Comparison of ENCODE assay signal across 18 cellular contexts in the genomic region with DNA sequence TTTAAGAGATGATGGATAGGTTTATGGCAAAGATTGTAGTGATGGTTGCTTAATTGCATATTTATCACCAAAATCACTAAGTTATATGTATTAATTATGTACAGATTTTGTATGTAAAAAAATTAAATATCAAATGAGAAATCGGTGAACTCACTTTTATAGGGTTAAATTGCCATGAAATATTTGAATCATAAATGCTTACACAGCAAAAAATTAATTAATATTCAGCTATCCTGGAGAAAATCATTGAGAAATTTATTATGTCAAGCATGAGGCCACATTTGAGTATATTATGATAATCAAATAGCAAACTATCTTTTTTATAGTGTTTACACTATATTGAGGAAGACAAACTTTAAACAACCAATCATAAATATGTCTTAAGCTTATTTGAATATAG.
DNase-seq lines count a peak whose midpoint lies in the region; ATAC-seq, FAIRE-seq and TF ChIP-seq lines count a peak whose summit lies in the region.
"Had no signal": no experiment of that assay in that cellular context is flagged by ENCODE, and none has a peak within 500 bp of the region (broad histone marks: within the 10 kb centered on the region; RNA-seq: fewer than 3 reads in every experiment).

No MANE protein-coding gene starts in this region.

- dilution Hi-C loops in IMR-90 (cut with HindIII; ENCODE audit: low sequenced_read_pairs, unreplicated experiment), result no loop called here

- no peak overlapping the region for H3K18ac ChIP-seq in IMR-90 (ENCODE audit: low read depth, low read length)

- H3K56ac ChIP-seq in IMR-90 (ENCODE audit: extremely low read depth, insufficient read depth, low read length), result no peak overlapping the region

- H3K14ac ChIP-seq in IMR-90 (replicated peaks; ENCODE audit: low read depth, low read length), result no peak overlapping the region

- H3K9me3 ChIP-seq in IMR-90 (ENCODE audit: control insufficient read depth, insufficient read depth, low read length) (no peaks in the 10 kb centered on the region), K562 (replicated peaks; ENCODE audit: control insufficient read depth, insufficient read depth, low read depth, low read length) (no peaks in the 10 kb centered on the region)
- H3K9me3 ChIP-seq: BE2C; BLaER1 treated with 17β-estradiol and CSF1 and Interleukin-3, amounts not matched to agents 10 nM and 100 nM had no signal

- TF ChIP-seq CTCF in D721Med (IDR thresholded peaks at IDR 0.05; ENCODE audit: insufficient read depth, missing control alignments) (no peak), IMR-90 (conservative IDR thresholded peaks at IDR 0.05; ENCODE audit: low read depth, low read length) (no peak), K562 (IDR thresholded peaks at IDR 0.05 in 2 of 3, conservative IDR thresholded peaks at IDR 0.05 in 1 of 3; ENCODE audit: insufficient read depth in 2 of 3, low read depth in 1 of 3, low read length in 3 of 3) (no peak)

- TF ChIP-seq POLR2A in IMR-90 (IDR thresholded peaks at IDR 0.05; ENCODE audit: low read depth, low read length), result no peak
- TF ChIP-seq POLR2A in K562 (conservative IDR thresholded peaks at IDR 0.05), result no peak

- in situ Hi-C loops in IMR-90 (cut with MboI; ENCODE audit: low sequenced_read_pairs) (no loop called here), K562 (cut with MboI) (no loop called here)

- ATAC-seq in IMR-90 (ENCODE audit: low read depth), result no peak
- no peak for ATAC-seq in K562
- no peak for ATAC-seq in stimulated activated naive CD8-positive, alpha-beta T cell treated with anti-CD3 and anti-CD28 coated beads, Interleukin-15, Interleukin-2, amounts not matched to agents 100 U/mL and 50 U/mL, for 24 hours

- H3K9ac ChIP-seq in IMR-90 (ENCODE audit: low read depth, low read length) (no peak overlapping the region), K562 (ENCODE audit: insufficient read depth in 1 of 2, low read depth in 2 of 2, low read length in 2 of 2) (no peak overlapping the region)
- H3K9ac ChIP-seq: BLaER1 treated with 17β-estradiol and CSF1 and Interleukin-3, amounts not matched to agents 10 nM and 100 nM; GM23248 had no signal

- DNase-seq in D721Med (ENCODE audit: insufficient read length, low spot score), result no peak
- no peak for DNase-seq in IMR-90
- DNase-seq in K562 (ENCODE audit: extremely low read depth in 1 of 4, low spot score in 3 of 4), result no peak
- no peak for DNase-seq in stimulated activated naive CD8-positive, alpha-beta T cell treated with anti-CD3 and anti-CD28 coated beads, Interleukin-15, Interleukin-2, amounts not matched to agents 100 U/mL and 50 U/mL, for 24 hours
- no peak for DNase-seq in foreskin melanocyte
- no peak for DNase-seq in HK-2 (ENCODE audit: unreplicated experiment)
- DNase-seq: AML-193; BE2C; CD4-positive, alpha-beta T cell; CD8-positive, alpha-beta memory T cell; DMS53; DND-41; GM23248; H9; HFFc6 had no signal

- no peak overlapping the region for H2AK9ac ChIP-seq in IMR-90 (replicated peaks; ENCODE audit: low read depth, low read length, poor library complexity)

- H2BK120ac ChIP-seq in IMR-90 (ENCODE audit: low read depth, low read length), result no peak overlapping the region

- WGBS in IMR-90 (ENCODE audit: extremely low coverage in 2 of 2, insufficient read length in 1 of 2), 2 experiments, result no CpG with 5 or more reads among the region's 1 CpG
- 0% methylated on average over 1 of the region's 1 CpG for WGBS in K562 (ENCODE audit: insufficient coverage, low coverage, missing lambda C conversion rate)

- H2BK5ac ChIP-seq in IMR-90 (ENCODE audit: low read depth, low read length, poor library complexity, severe bottlenecking), result no peak overlapping the region

- intact Hi-C loops in IMR-90 (cut with micrococcal nuclease), result no loop called here
- intact Hi-C loops in K562 (cut with micrococcal nuclease), result no loop called here

- H3K79me1 ChIP-seq in IMR-90 (ENCODE audit: low read depth in 1 of 2, low read length in 2 of 2), result no peaks in the 10 kb centered on the region

- H2AFZ ChIP-seq in IMR-90 (replicated peaks; ENCODE audit: low read length, poor library complexity) (no peak overlapping the region), K562 (ENCODE audit: low read depth, low read length) (no peak overlapping the region)
- H2AFZ ChIP-seq: GM23248 had no signal

- no peak for TF ChIP-seq RAD21 in IMR-90 (IDR thresholded peaks at IDR 0.05; ENCODE audit: low read length)
- no peak for TF ChIP-seq RAD21 in K562 (CRISPR knock-in tag; conservative IDR thresholded peaks at IDR 0.05 in 1 of 2, IDR thresholded peaks at IDR 0.05 in 1 of 2)

- POLR2A ChIA-PET in IMR-90 (lab: Charles Lee; ENCODE audit: unreplicated experiment), result no interaction called here
- POLR2A ChIA-PET in K562 (lab: Yijun Ruan, JAX), result no interaction called here

- CTCF ChIA-PET in IMR-90 (lab: Yijun Ruan, JAX), result no interaction called here
- CTCF ChIA-PET in K562 (lab: Yijun Ruan, JAX; ENCODE audit: low intra/inter-chr PET ratio), result no interaction called here

- no peaks in the 10 kb centered on the region for H4K20me1 ChIP-seq in IMR-90 (ENCODE audit: insufficient read depth, low read length)
- no peaks in the 10 kb centered on the region for H4K20me1 ChIP-seq in K562 (replicated peaks; ENCODE audit: control insufficient read depth, insufficient read depth, low read length)
- H4K20me1 ChIP-seq: BLaER1 treated with 17β-estradiol and CSF1 and Interleukin-3, amounts not matched to agents 10 nM and 100 nM had no signal

- H3K79me2 ChIP-seq in K562 (ENCODE audit: control insufficient read depth, insufficient read depth, low read length), result no peaks in the 10 kb centered on the region

- H3K36me3 ChIP-seq in IMR-90 (ENCODE audit: control insufficient read depth, insufficient read depth, low read length), result no peaks in the 10 kb centered on the region
- no peaks in the 10 kb centered on the region for H3K36me3 ChIP-seq in K562 (ENCODE audit: control insufficient read depth, insufficient read depth, low read length)
- H3K36me3 ChIP-seq: BE2C; BLaER1 treated with 17β-estradiol and CSF1 and Interleukin-3, amounts not matched to agents 10 nM and 100 nM had no signal

- H3K27me3 ChIP-seq in IMR-90 (ENCODE audit: control insufficient read depth, insufficient read depth, low read length), result no peaks in the 10 kb centered on the region
- H3K27me3 ChIP-seq in K562 (ENCODE audit: control insufficient read depth in 2 of 2, insufficient read depth in 2 of 2, low read length in 2 of 2), result no peaks in the 10 kb centered on the region
- H3K27me3 ChIP-seq: BE2C; BLaER1 treated with 17β-estradiol and CSF1 and Interleukin-3, amounts not matched to agents 10 nM and 100 nM had no signal

- H3K4me3 ChIP-seq in IMR-90 (ENCODE audit: insufficient read depth, low read depth, low read length) (no peak overlapping the region), K562 (no peak overlapping the region)
- H3K4me3 ChIP-seq: BLaER1 treated with 17β-estradiol and CSF1 and Interleukin-3, amounts not matched to agents 10 nM and 100 nM; GM23248 had no signal

- H3K4me1 ChIP-seq in IMR-90 (ENCODE audit: control insufficient read depth, insufficient read depth, low read length), result no peaks in the 10 kb centered on the region
- no peaks in the 10 kb centered on the region for H3K4me1 ChIP-seq in K562 (replicated peaks in 1 of 2; ENCODE audit: control insufficient read depth in 2 of 2, insufficient read depth in 2 of 2, low read length in 2 of 2)
- H3K4me1 ChIP-seq: BE2C; BLaER1 treated with 17β-estradiol and CSF1 and Interleukin-3, amounts not matched to agents 10 nM and 100 nM had no signal

- H3K4me2 ChIP-seq in IMR-90 (ENCODE audit: low read depth, low read length) (no peak overlapping the region), K562 (ENCODE audit: insufficient read depth, low read length) (no peak overlapping the region)
- H3K4me2 ChIP-seq: BLaER1 treated with 17β-estradiol and CSF1 and Interleukin-3, amounts not matched to agents 10 nM and 100 nM had no signal

- H2AK5ac ChIP-seq in IMR-90 (ENCODE audit: low read depth, low read length), result no peak overlapping the region

- no peak overlapping the region for H2BK15ac ChIP-seq in IMR-90 (ENCODE audit: low read depth, low read length)

- no peak overlapping the region for H4K5ac ChIP-seq in IMR-90 (ENCODE audit: low read depth, low read length)

- H3K4ac ChIP-seq in IMR-90 (ENCODE audit: low read depth, low read length), result no peak overlapping the region

- BruUV-seq in IMR-90 (replicated peaks; lab: Mats Ljungman, UMichigan), result no TSS peak
- no TSS peak for BruUV-seq in K562 (replicated peaks; lab: Mats Ljungman, UMichigan)

- H3K27ac ChIP-seq in IMR-90 (ENCODE audit: insufficient read depth, low read length) (no peak overlapping the region), K562 (ENCODE audit: extremely low read depth, low read depth, low read length) (no peak overlapping the region)
- H3K27ac ChIP-seq: BLaER1 treated with 17β-estradiol and CSF1 and Interleukin-3, amounts not matched to agents 10 nM and 100 nM; GM23248 had no signal

- FAIRE-seq in D721Med (lab: Jason Lieb, UNC) (peak; percentile 89), K562 (lab: Jason Lieb, UNC) (no peak)
- FAIRE-seq: G401.6, GM12892 had no signal

- H3K9me1 ChIP-seq in IMR-90 (ENCODE audit: insufficient read depth, low read length), result no peaks in the 10 kb centered on the region
- H3K9me1 ChIP-seq in K562 (ENCODE audit: control insufficient read depth, insufficient read depth, low read length), result no peaks in the 10 kb centered on the region

- no peak overlapping the region for H4K8ac ChIP-seq in IMR-90 (ENCODE audit: low read depth in 2 of 2, low read length in 2 of 2)

- no peak for TF ChIP-seq EP300 in K562 (IDR thresholded peaks at IDR 0.05; ENCODE audit: low read length)

- H3K23ac ChIP-seq in IMR-90 (ENCODE audit: low read depth, low read length), result no peak overlapping the region

- H4K91ac ChIP-seq in IMR-90 (ENCODE audit: insufficient read depth, low read depth, low read length), result no peak overlapping the region

- no peak overlapping the region for H2BK20ac ChIP-seq in IMR-90 (ENCODE audit: low read depth, low read length)

TF ChIP-seq in IMR-90, 13 proteins besides CTCF, POLR2A, EP300 and RAD21:
- TF ChIP-seq NFE2L2 (IDR thresholded peaks at IDR 0.05; ENCODE audit: low read depth, low read length), result no peak
- peak; percentile 98 for TF ChIP-seq MAFK (IDR thresholded peaks at IDR 0.05; ENCODE audit: low read depth, low read length)

TF ChIP-seq in K562, 482 proteins besides CTCF, POLR2A, EP300 and RAD21 (continues in another document):
- TF ChIP-seq C11orf30 (IDR thresholded peaks at IDR 0.05; ENCODE audit: low read depth), result peak; percentile 80
- no peak for TF ChIP-seq ZNF717 (CRISPR knock-in tag; IDR thresholded peaks at IDR 0.05)
- TF ChIP-seq MAFF (IDR thresholded peaks at IDR 0.05; ENCODE audit: low read length), result peak; percentile 89
- TF ChIP-seq MAFG (tag; conservative IDR thresholded peaks at IDR 0.05), result peak; percentile 87
